In the genomic region with DNA sequence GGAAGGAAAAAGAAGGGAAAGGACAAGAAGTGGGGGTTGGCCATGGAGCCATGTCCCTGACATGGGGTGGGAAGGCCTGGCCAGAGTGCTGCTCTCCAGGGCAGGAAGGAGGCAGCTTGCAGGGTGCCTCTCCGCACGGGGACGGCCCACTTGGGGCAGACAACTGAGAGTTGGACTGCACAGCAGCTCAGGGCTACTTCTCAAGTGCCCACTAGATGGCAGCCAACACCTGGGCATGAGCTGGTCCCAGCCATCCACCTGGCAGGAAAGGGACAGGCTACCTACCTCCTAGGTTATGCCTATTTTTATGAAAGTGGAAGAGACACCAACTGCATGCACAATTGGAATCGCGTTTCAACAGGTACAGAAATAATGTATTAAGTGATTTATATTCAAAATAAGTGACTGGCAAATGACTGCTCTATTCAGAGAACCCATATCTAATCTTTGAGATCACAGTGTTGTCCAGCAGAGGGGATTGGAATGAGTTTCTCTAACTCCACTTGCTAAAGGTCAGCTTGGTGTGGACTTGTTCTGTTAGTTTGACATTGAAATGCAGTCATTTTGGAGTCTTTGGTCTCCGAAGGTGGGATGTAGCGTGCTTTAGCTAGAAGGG, we compare ENCODE assay signal across 8 cellular contexts.
DNase-seq lines count a peak whose midpoint lies in the region; ATAC-seq and TF ChIP-seq lines count a peak whose summit lies in the region.

No MANE protein-coding gene starts in this region.

- no peak overlapping the region for H3K27ac Mint-ChIP-seq in GM23338

- H3K4me3 Mint-ChIP-seq in GM23338: no peak overlapping the region

- H2AFZ ChIP-seq in GM23338: 0 out of 2 replicates have a peak overlapping the region, but pooled peaks have one; percentile 16
- no peak overlapping the region for H2AFZ ChIP-seq in Loucy (ENCODE audit: low read length)

- H3K4me1 Mint-ChIP-seq in GM23338: no peaks in the 10 kb centered on the region

- H3K9me3 ChIP-seq in Loucy (ENCODE audit: insufficient read depth, low read depth, low read length) (no peaks in the 10 kb centered on the region), gastroesophageal sphincter (no peaks in the 10 kb centered on the region), ovary (no peaks in the 10 kb centered on the region), transverse colon (no peaks in the 10 kb centered on the region)

- H3K9me2 ChIP-seq in GM23338 (ENCODE audit: insufficient read depth): no peaks in the 10 kb centered on the region
- H3K9me2 ChIP-seq in Loucy (replicated peaks; ENCODE audit: low read depth, low read length): no peaks in the 10 kb centered on the region

- TF ChIP-seq CTCF in GM23338 (conservative IDR thresholded peaks at IDR 0.05; ENCODE audit: low read depth in 2 of 2) (peak; percentile 80 to 88), Loucy (conservative IDR thresholded peaks at IDR 0.05; ENCODE audit: low read length) (peak; percentile 91), gastroesophageal sphincter (IDR thresholded peaks at IDR 0.05) (peak in 3 of 4 experiments; percentile 88 to 95 (median 92)), ovary (IDR thresholded peaks at IDR 0.05) (peak; percentile 71 to 91 (median 88)), transverse colon (IDR thresholded peaks at IDR 0.05) (peak; percentile 87 to 97 (median 89))

- H3K4me3 ChIP-seq in GM23338 (no peak overlapping the region), Loucy (ENCODE audit: low read length, poor library complexity, severe bottlenecking) (no peak overlapping the region), gastroesophageal sphincter (no peak overlapping the region), ovary (no peak overlapping the region), transverse colon (no peak overlapping the region)

- ATAC-seq in GM23338 (peak; percentile 98), gastroesophageal sphincter (peak; percentile 85)

- H3K9ac ChIP-seq in Loucy (ENCODE audit: low read depth, low read length, poor library complexity, severe bottlenecking): no peak overlapping the region

- no peak overlapping the region for H3K27ac ChIP-seq in GM23338 (ENCODE audit: low read depth)
- no peak overlapping the region for H3K27ac ChIP-seq in gastroesophageal sphincter
- H3K27ac ChIP-seq in ovary: no peak overlapping the region
- peak overlapping the region in 1 of 4 donors; percentile 18 for H3K27ac ChIP-seq in transverse colon

- peaks cover 7% of the 10 kb centered on the region for H3K27me3 Mint-ChIP-seq in GM23338 (ENCODE audit: insufficient read depth, low read depth, poor library complexity)

- H3K27me3 ChIP-seq in GM23338 (ENCODE audit: insufficient read depth): no peaks in the 10 kb centered on the region
- H3K27me3 ChIP-seq in Loucy (ENCODE audit: insufficient read depth, low read length, poor library complexity, severe bottlenecking): no peaks in the 10 kb centered on the region
- peaks cover 3% of the 10 kb centered on the region for H3K27me3 ChIP-seq in gastroesophageal sphincter
- no peaks in the 10 kb centered on the region for H3K27me3 ChIP-seq in ovary
- H3K27me3 ChIP-seq in transverse colon: no peaks in the 10 kb centered on the region

- H3F3A ChIP-seq in GM23338 (replicated peaks; ENCODE audit: low read depth): no peaks in the 10 kb centered on the region
- no peaks in the 10 kb centered on the region for H3F3A ChIP-seq in Loucy (ENCODE audit: low read depth)

- TF ChIP-seq EP300 in gastroesophageal sphincter (IDR thresholded peaks at IDR 0.05) (no peak), ovary (IDR thresholded peaks at IDR 0.05) (no peak), transverse colon (IDR thresholded peaks at IDR 0.05; ENCODE audit: low read depth) (no peak)

- no peaks in the 10 kb centered on the region for H3K36me3 ChIP-seq in GM23338 (ENCODE audit: insufficient read depth)
- no peaks in the 10 kb centered on the region for H3K36me3 ChIP-seq in Loucy (ENCODE audit: insufficient read depth, low read length)
- no peaks in the 10 kb centered on the region for H3K36me3 ChIP-seq in gastroesophageal sphincter
- no peaks in the 10 kb centered on the region for H3K36me3 ChIP-seq in ovary
- H3K36me3 ChIP-seq in transverse colon: no peaks in the 10 kb centered on the region

- WGBS in gastroesophageal sphincter (ENCODE audit: low coverage in 1 of 2), 2 donors: 0% methylated on average over 1 to 5 of the region's 7 CpGs
- 13 to 15% (median 14%) methylated on average over 7 of the region's 7 CpGs for WGBS in ovary, 3 donors
- WGBS in transverse colon (ENCODE audit: low coverage in 1 of 2), 2 donors: 11% methylated on average over 7 of the region's 7 CpGs; no CpG with 5 or more reads in 1 of the 2 donors

- no peaks in the 10 kb centered on the region for H3K79me2 ChIP-seq in GM23338 (replicated peaks; ENCODE audit: insufficient read depth)
- no peaks in the 10 kb centered on the region for H3K79me2 ChIP-seq in Loucy (ENCODE audit: insufficient read depth, low read length)

- H3K4me1 ChIP-seq in GM23338 (ENCODE audit: insufficient read depth) (no peaks in the 10 kb centered on the region), Loucy (ENCODE audit: insufficient read depth, low read length, poor library complexity, severe bottlenecking) (no peaks in the 10 kb centered on the region), gastroesophageal sphincter (no peaks in the 10 kb centered on the region), ovary (ENCODE audit: insufficient read depth) (no peaks in the 10 kb centered on the region), transverse colon (no peaks in the 10 kb centered on the region)

- H3K4me2 ChIP-seq in GM23338 (no peak overlapping the region), Loucy (ENCODE audit: low read depth, low read length, poor library complexity, severe bottlenecking) (no peak overlapping the region)

- H3K36me3 Mint-ChIP-seq in GM23338 (ENCODE audit: low read depth): no peaks in the 10 kb centered on the region

- H3K9me3 Mint-ChIP-seq in GM23338: no peaks in the 10 kb centered on the region

- intact Hi-C loops in ovary (cut with DNase I): loop anchor here (5.0 to 10.0 kb wide), 6 partner anchors 510 to 1040 kb away; a partner anchor contains a TSS
- intact Hi-C loops in transverse colon (cut with DNase I; ENCODE audit: low total_unique reads): loop anchor here (5.0 to 10.0 kb wide), 3 partner anchors 120 to 770 kb away; no protein-coding TSS in a partner anchor

- no peaks in the 10 kb centered on the region for H4K20me1 ChIP-seq in GM23338 (replicated peaks; ENCODE audit: insufficient read depth)
- H4K20me1 ChIP-seq in Loucy (ENCODE audit: insufficient read depth, low read length, poor library complexity, severe bottlenecking): no peaks in the 10 kb centered on the region

- DNase-seq in EL (peak; percentile 74), GM23338 (ENCODE audit: low spot score) (peak; percentile 86), SHP77 (lab: John Stamatoyannopoulos, UW) (peak; percentile 50 to 52), activated gamma-delta T cell (lab: John Stamatoyannopoulos, UW) (peak; percentile 18), ovary (peak; percentile 62 to 80 (median 77)), transverse colon (peak; percentile 83)

- TF ChIP-seq POLR2A in gastroesophageal sphincter (IDR thresholded peaks at IDR 0.05) (no peak), ovary (IDR thresholded peaks at IDR 0.05) (no peak), transverse colon (IDR thresholded peaks at IDR 0.05) (no peak)

- in situ Hi-C loops in transverse colon (cut with MboI; ENCODE audit: low pct_ligation_motif_present in 1 of 4, low pct_unique_long_range_greater_than_20kb in 1 of 4, low sequenced_read_pairs in 3 of 4): loop anchor here (5.0 to 25.0 kb wide), 7 partner anchors 512 to 810 kb away; no protein-coding TSS in a partner anchor

TF ChIP-seq in GM23338, 12 proteins besides CTCF, POLR2A, EP300 and RAD21 (continues in another document):
- no peak for TF ChIP-seq STAT1 (IDR thresholded peaks at IDR 0.05; ENCODE audit: unreplicated experiment)
- TF ChIP-seq, protein P1, sequence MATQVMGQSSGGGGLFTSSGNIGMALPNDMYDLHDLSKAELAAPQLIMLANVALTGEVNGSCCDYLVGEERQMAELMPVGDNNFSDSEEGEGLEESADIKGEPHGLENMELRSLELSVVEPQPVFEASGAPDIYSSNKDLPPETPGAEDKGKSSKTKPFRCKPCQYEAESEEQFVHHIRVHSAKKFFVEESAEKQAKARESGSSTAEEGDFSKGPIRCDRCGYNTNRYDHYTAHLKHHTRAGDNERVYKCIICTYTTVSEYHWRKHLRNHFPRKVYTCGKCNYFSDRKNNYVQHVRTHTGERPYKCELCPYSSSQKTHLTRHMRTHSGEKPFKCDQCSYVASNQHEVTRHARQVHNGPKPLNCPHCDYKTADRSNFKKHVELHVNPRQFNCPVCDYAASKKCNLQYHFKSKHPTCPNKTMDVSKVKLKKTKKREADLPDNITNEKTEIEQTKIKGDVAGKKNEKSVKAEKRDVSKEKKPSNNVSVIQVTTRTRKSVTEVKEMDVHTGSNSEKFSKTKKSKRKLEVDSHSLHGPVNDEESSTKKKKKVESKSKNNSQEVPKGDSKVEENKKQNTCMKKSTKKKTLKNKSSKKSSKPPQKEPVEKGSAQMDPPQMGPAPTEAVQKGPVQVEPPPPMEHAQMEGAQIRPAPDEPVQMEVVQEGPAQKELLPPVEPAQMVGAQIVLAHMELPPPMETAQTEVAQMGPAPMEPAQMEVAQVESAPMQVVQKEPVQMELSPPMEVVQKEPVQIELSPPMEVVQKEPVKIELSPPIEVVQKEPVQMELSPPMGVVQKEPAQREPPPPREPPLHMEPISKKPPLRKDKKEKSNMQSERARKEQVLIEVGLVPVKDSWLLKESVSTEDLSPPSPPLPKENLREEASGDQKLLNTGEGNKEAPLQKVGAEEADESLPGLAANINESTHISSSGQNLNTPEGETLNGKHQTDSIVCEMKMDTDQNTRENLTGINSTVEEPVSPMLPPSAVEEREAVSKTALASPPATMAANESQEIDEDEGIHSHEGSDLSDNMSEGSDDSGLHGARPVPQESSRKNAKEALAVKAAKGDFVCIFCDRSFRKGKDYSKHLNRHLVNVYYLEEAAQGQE (IDR thresholded peaks at IDR 0.05; ENCODE audit: unreplicated experiment): no peak
- no peak for TF ChIP-seq POLR2AphosphoS5 (IDR thresholded peaks at IDR 0.05; ENCODE audit: low read depth)
- TF ChIP-seq JUNB (IDR thresholded peaks at IDR 0.05; ENCODE audit: unreplicated experiment): no peak
- TF ChIP-seq EZH2 (IDR thresholded peaks at IDR 0.05; ENCODE audit: low read depth, unreplicated experiment): no peak

Comparison
In these comparisons a context has a peak if more than half of its experiments do, and no peak if none do; other contexts are left out.
1. DNase-seq: peak in every context shown above with its lines; median percentile 86 in GM23338; 83 in transverse colon; 77 in ovary; 74 in EL; 51 in SHP77; 18 in activated gamma-delta T cell.